Comparison of ENCODE assay signal across 21 cellular contexts in the genomic region with DNA sequence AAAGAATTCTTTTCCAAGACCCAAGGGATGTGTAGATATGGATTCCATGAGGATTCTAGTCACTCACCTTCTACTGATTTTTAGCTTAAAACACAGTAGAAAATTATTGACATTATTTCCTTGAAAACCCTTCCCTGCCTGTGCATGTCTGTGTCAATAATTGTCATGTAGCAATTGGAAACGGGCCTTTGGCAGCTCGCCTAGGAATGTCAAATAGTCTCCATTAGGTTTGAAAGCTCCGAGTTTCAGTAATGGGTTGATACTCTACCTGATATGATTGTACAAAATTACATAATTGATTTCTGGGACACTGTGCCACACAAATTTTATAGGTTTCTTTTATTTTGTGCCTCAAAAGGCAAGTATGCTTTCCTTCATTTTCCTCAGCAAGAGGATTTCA.
DNase-seq lines count a peak whose midpoint lies in the region; ATAC-seq and TF ChIP-seq lines count a peak whose summit lies in the region.
"Had no signal": no experiment of that assay in that cellular context is flagged by ENCODE, and none has a peak within 500 bp of the region (broad histone marks: within the 10 kb centered on the region; RNA-seq: fewer than 3 reads in every experiment).

No MANE protein-coding gene starts in this region.

- H3K79me2 ChIP-seq in SK-N-SH (ENCODE audit: insufficient read depth): no peaks in the 10 kb centered on the region

- TF ChIP-seq CTCF in SK-N-SH (IDR thresholded peaks at IDR 0.05) (no peak), foreskin fibroblast (IDR thresholded peaks at IDR 0.05; ENCODE audit: low read depth, low read length) (no peak)

- TF ChIP-seq RAD21 in SK-N-SH (IDR thresholded peaks at IDR 0.05; ENCODE audit: low read length): no peak

- H4K20me1 ChIP-seq in SK-N-SH (ENCODE audit: insufficient read depth): no peaks in the 10 kb centered on the region

- ATAC-seq in HG02588 (IDR thresholded peaks at IDR 0.05; ENCODE audit: unreplicated experiment): no peak
- ATAC-seq: activated CD8-positive, alpha-beta memory T cell treated with anti-CD3 and anti-CD28 coated beads, Interleukin-2, amount 10 ng/mL, durations not matched to agents 7 days and 5 days; left colon had no signal

- H3K36me3 ChIP-seq in SK-N-SH (replicated peaks in 1 of 2; ENCODE audit: control insufficient read depth in 1 of 2, insufficient read depth in 2 of 2, low read length in 1 of 2): no peaks in the 10 kb centered on the region
- H3K36me3 ChIP-seq: adrenal gland, ovary, tibial nerve had no signal

- H3K9me3 ChIP-seq in SK-N-SH: no peaks in the 10 kb centered on the region
- H3K9me3 ChIP-seq: adrenal gland, ovary, tibial nerve had no signal

- H3K4me3 ChIP-seq in SK-N-SH (ENCODE audit: low read depth in 2 of 2, low read length in 1 of 2) (no peak overlapping the region), foreskin fibroblast (ENCODE audit: low read depth in 1 of 2, low read length in 2 of 2) (no peak overlapping the region)
- H3K4me3 ChIP-seq: adrenal gland, ovary, tibial nerve had no signal

- peak; percentile 6 for DNase-seq in DMS 273 (lab: John Stamatoyannopoulos, UW; ENCODE audit: unreplicated experiment)
- DNase-seq in DMS 273 treated with DMSO at 0.1 percent for 48 hours (lab: John Stamatoyannopoulos, UW): no peak
- DNase-seq in NCI-H2107 (lab: John Stamatoyannopoulos, UW): peak; percentile 36
- peak; percentile 30 for DNase-seq in SK-N-SH
- peak; percentile 72 for DNase-seq in ureter (ENCODE audit: low spot score)
- DNase-seq in pons (ENCODE audit: low spot score): no peak
- DNase-seq in foreskin fibroblast: no peak
- DNase-seq: activated CD4-positive, alpha-beta T cell treated with anti-CD3 and anti-CD28 coated beads for 1 hour; activated CD8-positive, alpha-beta memory T cell treated with anti-CD3 and anti-CD28 coated beads, Interleukin-2, amount 10 ng/mL, durations not matched to agents 7 days and 5 days; activated effector memory CD4-positive, alpha-beta T cell treated with Interleukin-2 at 50 U/mL for 16 hours; adrenal gland; C1 segment of cervical spinal cord; hypothalamus; left colon; NCI-H1048; ovary; Right ventricle myocardium superior; stimulated activated CD4-positive, alpha-beta T cell treated with anti-CD3 and anti-CD28 coated beads, Interleukin-4, amount 100 ng/mL, for 1 hour had no signal

- no peaks in the 10 kb centered on the region for H3K9me2 ChIP-seq in SK-N-SH

- no peak overlapping the region for H2AFZ ChIP-seq in SK-N-SH (ENCODE audit: low read depth)

- H3K9ac ChIP-seq in SK-N-SH: no peak overlapping the region

- no peak overlapping the region for H3K4me2 ChIP-seq in SK-N-SH

- 16% methylated on average over 3 of the region's 3 CpGs for WGBS in SK-N-SH (ENCODE audit: low lambda C conversion rate)

- no peaks in the 10 kb centered on the region for H3K27me3 ChIP-seq in SK-N-SH (ENCODE audit: insufficient read depth)
- H3K27me3 ChIP-seq: adrenal gland, ovary, tibial nerve had no signal

- H3K4me1 ChIP-seq in SK-N-SH (ENCODE audit: control insufficient read depth in 1 of 2, insufficient read depth in 2 of 2, low read depth in 1 of 2, low read length in 1 of 2): peaks cover 0 to 3% of the 10 kb centered on the region in 2 experiments; a peak in 2 of 4 replicates
- H3K4me1 ChIP-seq: adrenal gland, tibial nerve had no signal

- H3K27ac ChIP-seq in SK-N-SH (ENCODE audit: low read depth in 2 of 2, low read length in 1 of 2): peak overlapping the region in 1 of 2 experiments; percentile 74; a peak in 1 of 4 replicates
- H3K27ac ChIP-seq: 22Rv1, adrenal gland, ovary, tibial nerve had no signal

- CTCF ChIA-PET in SK-N-SH (lab: Yijun Ruan, JAX): interaction anchor here (1.0 kb wide), 1 partner anchor 12 kb away, joined by 3 read pairs; no protein-coding TSS in a partner anchor

- no peaks in the 10 kb centered on the region for H3F3A ChIP-seq in SK-N-SH (replicated peaks; ENCODE audit: insufficient read depth)

- TF ChIP-seq EP300 in SK-N-SH (IDR thresholded peaks at IDR 0.05; ENCODE audit: borderline replicate concordance in 1 of 2, low read depth in 1 of 2, low read length in 1 of 2): no peak; a peak in 1 of 4 replicates

- POLR2A ChIA-PET in SK-N-SH (lab: Yijun Ruan, JAX): no interaction called here

TF ChIP-seq in SK-N-SH, 30 proteins besides CTCF, POLR2A, EP300 and RAD21:
- TF ChIP-seq USF2 (IDR thresholded peaks at IDR 0.05; ENCODE audit: borderline replicate concordance, low read depth, low read length) (no peak), FOXJ3 (CRISPR knock-in tag; IDR thresholded peaks at IDR 0.05) (no peak), TAF1 (IDR thresholded peaks at IDR 0.05; ENCODE audit: borderline replicate concordance, low read depth, low read length) (no peak), REST (IDR thresholded peaks at IDR 0.05; ENCODE audit: low read depth, low read length) (no peak), NRF1 (IDR thresholded peaks at IDR 0.05; ENCODE audit: low read depth, low read length) (no peak), MXI1 (IDR thresholded peaks at IDR 0.05; ENCODE audit: low read depth, low read length) (no peak), ELF1 (IDR thresholded peaks at IDR 0.05) (no peak), MEF2A (IDR thresholded peaks at IDR 0.05; ENCODE audit: borderline replicate concordance, low read depth) (no peak), SIN3A (IDR thresholded peaks at IDR 0.05; ENCODE audit: borderline replicate concordance, low read depth, low read length) (no peak), FOXM1 (IDR thresholded peaks at IDR 0.05; ENCODE audit: low read depth) (no peak), CHD2 (IDR thresholded peaks at IDR 0.05; ENCODE audit: low read length, partially characterized antibody) (no peak), MAX (IDR thresholded peaks at IDR 0.05; ENCODE audit: low read depth) (no peak), POLR2AphosphoS5 (IDR thresholded peaks at IDR 0.05; ENCODE audit: low read depth, low read length) (no peak)
- TF ChIP-seq, protein P1, sequence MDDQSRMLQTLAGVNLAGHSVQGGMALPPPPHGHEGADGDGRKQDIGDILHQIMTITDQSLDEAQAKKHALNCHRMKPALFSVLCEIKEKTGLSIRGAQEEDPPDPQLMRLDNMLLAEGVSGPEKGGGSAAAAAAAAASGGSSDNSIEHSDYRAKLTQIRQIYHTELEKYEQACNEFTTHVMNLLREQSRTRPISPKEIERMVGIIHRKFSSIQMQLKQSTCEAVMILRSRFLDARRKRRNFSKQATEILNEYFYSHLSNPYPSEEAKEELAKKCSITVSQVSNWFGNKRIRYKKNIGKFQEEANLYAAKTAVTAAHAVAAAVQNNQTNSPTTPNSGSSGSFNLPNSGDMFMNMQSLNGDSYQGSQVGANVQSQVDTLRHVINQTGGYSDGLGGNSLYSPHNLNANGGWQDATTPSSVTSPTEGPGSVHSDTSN (IDR thresholded peaks at IDR 0.05): no peak
- TF ChIP-seq, protein P2, sequence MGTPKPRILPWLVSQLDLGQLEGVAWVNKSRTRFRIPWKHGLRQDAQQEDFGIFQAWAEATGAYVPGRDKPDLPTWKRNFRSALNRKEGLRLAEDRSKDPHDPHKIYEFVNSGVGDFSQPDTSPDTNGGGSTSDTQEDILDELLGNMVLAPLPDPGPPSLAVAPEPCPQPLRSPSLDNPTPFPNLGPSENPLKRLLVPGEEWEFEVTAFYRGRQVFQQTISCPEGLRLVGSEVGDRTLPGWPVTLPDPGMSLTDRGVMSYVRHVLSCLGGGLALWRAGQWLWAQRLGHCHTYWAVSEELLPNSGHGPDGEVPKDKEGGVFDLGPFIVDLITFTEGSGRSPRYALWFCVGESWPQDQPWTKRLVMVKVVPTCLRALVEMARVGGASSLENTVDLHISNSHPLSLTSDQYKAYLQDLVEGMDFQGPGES (IDR thresholded peaks at IDR 0.05; ENCODE audit: low read depth, low read length): no peak

Comparison
In these comparisons a context has a peak if more than half of its experiments do, and no peak if none do; other contexts are left out.
1. DNase-seq: peak in DMS 273 (single experiment), NCI-H2107 (single experiment), SK-N-SH (single experiment) and ureter (single experiment); none in DMS 273 treated with DMSO at 0.1 percent for 48 hours (single experiment), pons (single experiment) and foreskin fibroblast (0 of 2).